1 cellular context compared by ENCODE assay signal in the genomic region with DNA sequence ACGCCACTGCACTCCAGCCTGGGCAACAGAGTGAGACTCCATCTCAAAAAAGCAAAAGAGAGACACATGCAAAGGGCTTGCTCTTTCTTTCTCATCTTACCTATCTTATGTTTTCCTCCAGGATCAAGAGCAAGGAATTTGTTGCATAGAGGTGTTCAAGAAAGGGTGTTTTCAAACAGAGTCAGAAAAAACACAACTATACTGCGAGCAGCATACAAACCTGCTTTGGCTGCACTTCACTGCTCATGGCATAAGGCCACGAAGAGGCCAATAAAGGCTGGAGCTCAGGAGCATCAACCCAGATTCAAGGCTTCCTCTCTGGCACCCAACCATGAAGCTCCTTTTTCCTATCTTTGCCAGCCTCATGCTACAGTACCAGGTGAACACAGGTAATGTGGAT.
TF ChIP-seq lines count a peak whose summit lies in the region.

A gene with protein sequence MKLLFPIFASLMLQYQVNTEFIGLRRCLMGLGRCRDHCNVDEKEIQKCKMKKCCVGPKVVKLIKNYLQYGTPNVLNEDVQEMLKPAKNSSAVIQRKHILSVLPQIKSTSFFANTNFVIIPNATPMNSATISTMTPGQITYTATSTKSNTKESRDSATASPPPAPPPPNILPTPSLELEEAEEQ (plus strand): TSS at position 301 of the 400 bp plus-strand sequence. CDS start 31 bp downstream, at position 332.

TF ChIP-seq in GM23338, 12 proteins besides CTCF, POLR2A, EP300 and RAD21 (continued from another document):
- TF ChIP-seq, protein P1, sequence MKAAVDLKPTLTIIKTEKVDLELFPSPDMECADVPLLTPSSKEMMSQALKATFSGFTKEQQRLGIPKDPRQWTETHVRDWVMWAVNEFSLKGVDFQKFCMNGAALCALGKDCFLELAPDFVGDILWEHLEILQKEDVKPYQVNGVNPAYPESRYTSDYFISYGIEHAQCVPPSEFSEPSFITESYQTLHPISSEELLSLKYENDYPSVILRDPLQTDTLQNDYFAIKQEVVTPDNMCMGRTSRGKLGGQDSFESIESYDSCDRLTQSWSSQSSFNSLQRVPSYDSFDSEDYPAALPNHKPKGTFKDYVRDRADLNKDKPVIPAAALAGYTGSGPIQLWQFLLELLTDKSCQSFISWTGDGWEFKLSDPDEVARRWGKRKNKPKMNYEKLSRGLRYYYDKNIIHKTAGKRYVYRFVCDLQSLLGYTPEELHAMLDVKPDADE (IDR thresholded peaks at IDR 0.05): no peak
- TF ChIP-seq EZH2 (IDR thresholded peaks at IDR 0.05; ENCODE audit: low read depth, unreplicated experiment) (no peak), ZNF114 (CRISPR knock-in tag; IDR thresholded peaks at IDR 0.05) (no peak), CREB1 (CRISPR knock-in tag; IDR thresholded peaks at IDR 0.05; ENCODE audit: low read depth) (no peak), STAT1 (IDR thresholded peaks at IDR 0.05; ENCODE audit: unreplicated experiment) (no peak), NANOG (IDR thresholded peaks at IDR 0.05; ENCODE audit: borderline replicate concordance) (no peak), POLR2AphosphoS5 (IDR thresholded peaks at IDR 0.05; ENCODE audit: low read depth) (no peak), ZNF331 (CRISPR knock-in tag; IDR thresholded peaks at IDR 0.05; ENCODE audit: low read depth) (no peak)
- TF ChIP-seq, protein P2, sequence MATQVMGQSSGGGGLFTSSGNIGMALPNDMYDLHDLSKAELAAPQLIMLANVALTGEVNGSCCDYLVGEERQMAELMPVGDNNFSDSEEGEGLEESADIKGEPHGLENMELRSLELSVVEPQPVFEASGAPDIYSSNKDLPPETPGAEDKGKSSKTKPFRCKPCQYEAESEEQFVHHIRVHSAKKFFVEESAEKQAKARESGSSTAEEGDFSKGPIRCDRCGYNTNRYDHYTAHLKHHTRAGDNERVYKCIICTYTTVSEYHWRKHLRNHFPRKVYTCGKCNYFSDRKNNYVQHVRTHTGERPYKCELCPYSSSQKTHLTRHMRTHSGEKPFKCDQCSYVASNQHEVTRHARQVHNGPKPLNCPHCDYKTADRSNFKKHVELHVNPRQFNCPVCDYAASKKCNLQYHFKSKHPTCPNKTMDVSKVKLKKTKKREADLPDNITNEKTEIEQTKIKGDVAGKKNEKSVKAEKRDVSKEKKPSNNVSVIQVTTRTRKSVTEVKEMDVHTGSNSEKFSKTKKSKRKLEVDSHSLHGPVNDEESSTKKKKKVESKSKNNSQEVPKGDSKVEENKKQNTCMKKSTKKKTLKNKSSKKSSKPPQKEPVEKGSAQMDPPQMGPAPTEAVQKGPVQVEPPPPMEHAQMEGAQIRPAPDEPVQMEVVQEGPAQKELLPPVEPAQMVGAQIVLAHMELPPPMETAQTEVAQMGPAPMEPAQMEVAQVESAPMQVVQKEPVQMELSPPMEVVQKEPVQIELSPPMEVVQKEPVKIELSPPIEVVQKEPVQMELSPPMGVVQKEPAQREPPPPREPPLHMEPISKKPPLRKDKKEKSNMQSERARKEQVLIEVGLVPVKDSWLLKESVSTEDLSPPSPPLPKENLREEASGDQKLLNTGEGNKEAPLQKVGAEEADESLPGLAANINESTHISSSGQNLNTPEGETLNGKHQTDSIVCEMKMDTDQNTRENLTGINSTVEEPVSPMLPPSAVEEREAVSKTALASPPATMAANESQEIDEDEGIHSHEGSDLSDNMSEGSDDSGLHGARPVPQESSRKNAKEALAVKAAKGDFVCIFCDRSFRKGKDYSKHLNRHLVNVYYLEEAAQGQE (IDR thresholded peaks at IDR 0.05; ENCODE audit: unreplicated experiment): no peak
- TF ChIP-seq, protein P3, sequence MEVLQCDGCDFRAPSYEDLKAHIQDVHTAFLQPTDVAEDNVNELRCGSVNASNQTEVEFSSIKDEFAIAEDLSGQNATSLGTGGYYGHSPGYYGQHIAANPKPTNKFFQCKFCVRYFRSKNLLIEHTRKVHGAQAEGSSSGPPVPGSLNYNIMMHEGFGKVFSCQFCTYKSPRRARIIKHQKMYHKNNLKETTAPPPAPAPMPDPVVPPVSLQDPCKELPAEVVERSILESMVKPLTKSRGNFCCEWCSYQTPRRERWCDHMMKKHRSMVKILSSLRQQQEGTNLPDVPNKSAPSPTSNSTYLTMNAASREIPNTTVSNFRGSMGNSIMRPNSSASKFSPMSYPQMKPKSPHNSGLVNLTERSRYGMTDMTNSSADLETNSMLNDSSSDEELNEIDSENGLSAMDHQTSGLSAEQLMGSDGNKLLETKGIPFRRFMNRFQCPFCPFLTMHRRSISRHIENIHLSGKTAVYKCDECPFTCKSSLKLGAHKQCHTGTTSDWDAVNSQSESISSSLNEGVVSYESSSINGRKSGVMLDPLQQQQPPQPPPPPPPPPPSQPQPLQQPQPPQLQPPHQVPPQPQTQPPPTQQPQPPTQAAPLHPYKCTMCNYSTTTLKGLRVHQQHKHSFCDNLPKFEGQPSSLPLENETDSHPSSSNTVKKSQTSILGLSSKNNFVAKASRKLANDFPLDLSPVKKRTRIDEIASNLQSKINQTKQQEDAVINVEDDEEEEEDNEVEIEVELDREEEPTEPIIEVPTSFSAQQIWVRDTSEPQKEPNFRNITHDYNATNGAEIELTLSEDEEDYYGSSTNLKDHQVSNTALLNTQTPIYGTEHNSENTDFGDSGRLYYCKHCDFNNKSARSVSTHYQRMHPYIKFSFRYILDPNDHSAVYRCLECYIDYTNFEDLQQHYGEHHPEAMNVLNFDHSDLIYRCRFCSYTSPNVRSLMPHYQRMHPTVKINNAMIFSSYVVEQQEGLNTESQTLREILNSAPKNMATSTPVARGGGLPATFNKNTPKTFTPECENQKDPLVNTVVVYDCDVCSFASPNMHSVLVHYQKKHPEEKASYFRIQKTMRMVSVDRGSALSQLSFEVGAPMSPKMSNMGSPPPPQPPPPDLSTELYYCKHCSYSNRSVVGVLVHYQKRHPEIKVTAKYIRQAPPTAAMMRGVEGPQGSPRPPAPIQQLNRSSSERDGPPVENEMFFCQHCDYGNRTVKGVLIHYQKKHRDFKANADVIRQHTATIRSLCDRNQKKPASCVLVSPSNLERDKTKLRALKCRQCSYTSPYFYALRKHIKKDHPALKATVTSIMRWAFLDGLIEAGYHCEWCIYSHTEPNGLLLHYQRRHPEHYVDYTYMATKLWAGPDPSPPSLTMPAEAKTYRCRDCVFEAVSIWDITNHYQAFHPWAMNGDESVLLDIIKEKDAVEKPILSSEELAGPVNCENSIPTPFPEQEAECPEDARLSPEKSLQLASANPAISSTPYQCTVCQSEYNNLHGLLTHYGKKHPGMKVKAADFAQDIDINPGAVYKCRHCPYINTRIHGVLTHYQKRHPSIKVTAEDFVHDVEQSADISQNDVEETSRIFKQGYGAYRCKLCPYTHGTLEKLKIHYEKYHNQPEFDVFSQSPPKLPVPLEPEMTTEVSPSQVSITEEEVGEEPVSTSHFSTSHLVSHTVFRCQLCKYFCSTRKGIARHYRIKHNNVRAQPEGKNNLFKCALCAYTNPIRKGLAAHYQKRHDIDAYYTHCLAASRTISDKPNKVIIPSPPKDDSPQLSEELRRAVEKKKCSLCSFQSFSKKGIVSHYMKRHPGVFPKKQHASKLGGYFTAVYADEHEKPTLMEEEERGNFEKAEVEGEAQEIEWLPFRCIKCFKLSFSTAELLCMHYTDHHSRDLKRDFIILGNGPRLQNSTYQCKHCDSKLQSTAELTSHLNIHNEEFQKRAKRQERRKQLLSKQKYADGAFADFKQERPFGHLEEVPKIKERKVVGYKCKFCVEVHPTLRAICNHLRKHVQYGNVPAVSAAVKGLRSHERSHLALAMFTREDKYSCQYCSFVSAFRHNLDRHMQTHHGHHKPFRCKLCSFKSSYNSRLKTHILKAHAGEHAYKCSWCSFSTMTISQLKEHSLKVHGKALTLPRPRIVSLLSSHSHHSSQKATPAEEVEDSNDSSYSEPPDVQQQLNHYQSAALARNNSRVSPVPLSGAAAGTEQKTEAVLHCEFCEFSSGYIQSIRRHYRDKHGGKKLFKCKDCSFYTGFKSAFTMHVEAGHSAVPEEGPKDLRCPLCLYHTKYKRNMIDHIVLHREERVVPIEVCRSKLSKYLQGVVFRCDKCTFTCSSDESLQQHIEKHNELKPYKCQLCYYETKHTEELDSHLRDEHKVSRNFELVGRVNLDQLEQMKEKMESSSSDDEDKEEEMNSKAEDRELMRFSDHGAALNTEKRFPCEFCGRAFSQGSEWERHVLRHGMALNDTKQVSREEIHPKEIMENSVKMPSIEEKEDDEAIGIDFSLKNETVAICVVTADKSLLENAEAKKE (CRISPR knock-in tag; IDR thresholded peaks at IDR 0.05): no peak
